17 cellular contexts compared by ENCODE assay signal in genomic region chr11:69773626-69774353, GRCh38. TPM values are rescaled to one million over a fixed set of nuclear protein-coding genes. Genes with fewer than 3 reads are reported as not detected.
DNase-seq lines count a peak whose midpoint lies in the region; ATAC-seq and TF ChIP-seq lines count a peak whose summit lies in the region.
"Had no signal": no experiment of that assay in that cellular context is flagged by ENCODE, and none has a peak within 500 bp of the region (broad histone marks: within the 10 kb centered on the region; RNA-seq: fewer than 3 reads in every experiment).

No MANE protein-coding gene starts in this region.

- H3K4me1 Mint-ChIP-seq in endodermal cell: peaks cover 22% of the 10 kb centered on the region
- no peaks in the 10 kb centered on the region for H3K4me1 Mint-ChIP-seq in activated T-cell treated with anti-CD3 and anti-CD28 coated beads, Interleukin-2, amount 50 U/mL, for 24 hours (ENCODE audit: low read depth)
- H3K4me1 Mint-ChIP-seq in naive thymus-derived CD8-positive, alpha-beta T cell: no peaks in the 10 kb centered on the region

- H3K27me3 ChIP-seq in HUES48 (ENCODE audit: control insufficient read depth, insufficient read depth, low read length) (peaks cover 53% of the 10 kb centered on the region), endodermal cell (ENCODE audit: control insufficient read depth, insufficient read depth, low read length, poor library complexity, severe bottlenecking) (peaks cover 65% of the 10 kb centered on the region)

- H3K9ac ChIP-seq in HUES48 (ENCODE audit: low read depth, low read length) (no peak overlapping the region), endodermal cell (ENCODE audit: extremely low read depth, low read length, poor library complexity, severe bottlenecking) (no peak overlapping the region)

- H3K36me3 ChIP-seq in HUES48 (ENCODE audit: control insufficient read depth, insufficient read depth, low read length) (no peaks in the 10 kb centered on the region), endodermal cell (ENCODE audit: control insufficient read depth, insufficient read depth, low read length) (no peaks in the 10 kb centered on the region)
- H3K36me3 ChIP-seq: BE2C, MG63 had no signal

- DNase-seq in endodermal cell (peak; percentile 68), iPS-NIHi11 (ENCODE audit: low spot score) (peak; percentile 44), Ammon's horn (ENCODE audit: low spot score) (no peak), dedifferentiated amniotic fluid mesenchymal stem cell (ENCODE audit: extremely low spot score) (no peak)
- no peak for DNase-seq in activated T-cell treated with anti-CD3 and anti-CD28 coated beads, Interleukin-2, amount 50 U/mL, for 24 hours
- no peak for DNase-seq in naive thymus-derived CD8-positive, alpha-beta T cell
- DNase-seq: BE2C; CD8-positive, alpha-beta T cell; DMS79 treated with DMSO at 0.1 percent for 48 hours; IMR-90; Karpas-422; MG63; NCI-H1092; NCI-H510A treated with DMSO at 0.1 percent for 48 hours had no signal

- H3K9me3 Mint-ChIP-seq in endodermal cell: peaks cover 3% of the 10 kb centered on the region
- no peaks in the 10 kb centered on the region for H3K9me3 Mint-ChIP-seq in activated T-cell treated with anti-CD3 and anti-CD28 coated beads, Interleukin-2, amount 50 U/mL, for 24 hours
- H3K9me3 Mint-ChIP-seq in naive thymus-derived CD8-positive, alpha-beta T cell: no peaks in the 10 kb centered on the region
- H3K9me3 Mint-ChIP-seq: CD8-positive, alpha-beta T cell had no signal

- 48 to 53% methylated on average over 13 to 30 of the region's 30 CpGs for WGBS in endodermal cell (ENCODE audit: insufficient coverage in 1 of 2, insufficient read length in 1 of 2), 2 experiments

- no peak overlapping the region for H3K27ac Mint-ChIP-seq in endodermal cell
- H3K27ac Mint-ChIP-seq in activated T-cell treated with anti-CD3 and anti-CD28 coated beads, Interleukin-2, amount 50 U/mL, for 24 hours: no peak overlapping the region
- no peak overlapping the region for H3K27ac Mint-ChIP-seq in naive thymus-derived CD8-positive, alpha-beta T cell
- H3K27ac Mint-ChIP-seq: CD8-positive, alpha-beta T cell had no signal

- H3K27ac ChIP-seq in HUES48 (ENCODE audit: low read depth, low read length) (no peak overlapping the region), endodermal cell (ENCODE audit: low read depth, low read length) (no peak overlapping the region)

- no peak for TF ChIP-seq CTCF in endodermal cell (conservative IDR thresholded peaks at IDR 0.05)

- no peaks in the 10 kb centered on the region for H3K9me3 ChIP-seq in HUES48 (ENCODE audit: control insufficient read depth, insufficient read depth, low read length)
- H3K9me3 ChIP-seq in endodermal cell (ENCODE audit: control insufficient read depth, low read length): no peaks in the 10 kb centered on the region
- H3K9me3 ChIP-seq: BE2C, MG63 had no signal

- H3K4me3 Mint-ChIP-seq in endodermal cell: peak overlapping the region; percentile 44
- no peak overlapping the region for H3K4me3 Mint-ChIP-seq in activated T-cell treated with anti-CD3 and anti-CD28 coated beads, Interleukin-2, amount 50 U/mL, for 24 hours
- no peak overlapping the region for H3K4me3 Mint-ChIP-seq in naive thymus-derived CD8-positive, alpha-beta T cell
- H3K4me3 Mint-ChIP-seq: CD8-positive, alpha-beta T cell had no signal

- no peaks in the 10 kb centered on the region for H3K36me3 Mint-ChIP-seq in endodermal cell (ENCODE audit: low read depth)
- no peaks in the 10 kb centered on the region for H3K36me3 Mint-ChIP-seq in activated T-cell treated with anti-CD3 and anti-CD28 coated beads, Interleukin-2, amount 50 U/mL, for 24 hours (ENCODE audit: low read depth)
- no peaks in the 10 kb centered on the region for H3K36me3 Mint-ChIP-seq in naive thymus-derived CD8-positive, alpha-beta T cell
- H3K36me3 Mint-ChIP-seq: CD8-positive, alpha-beta T cell had no signal

- H3K4me1 ChIP-seq in HUES48 (ENCODE audit: control insufficient read depth, insufficient read depth, low read length) (peaks cover 38% of the 10 kb centered on the region), endodermal cell (ENCODE audit: control insufficient read depth, insufficient read depth, low read length) (no peaks in the 10 kb centered on the region)
- H3K4me1 ChIP-seq: BE2C had no signal

- H3K4me3 ChIP-seq in HUES48 (ENCODE audit: low read depth, low read length) (peak overlapping the region; percentile 58; the same call in 1 of the 2 replicates), endodermal cell (ENCODE audit: low read length) (no peak overlapping the region)
- H3K4me3 ChIP-seq: MG63 had no signal

- POLR2A ChIA-PET in naive thymus-derived CD8-positive, alpha-beta T cell (lab: Charles Lee): no interaction called here

- peaks cover 23% of the 10 kb centered on the region for H3K27me3 Mint-ChIP-seq in endodermal cell (ENCODE audit: insufficient read depth)
- H3K27me3 Mint-ChIP-seq in activated T-cell treated with anti-CD3 and anti-CD28 coated beads, Interleukin-2, amount 50 U/mL, for 24 hours: peaks cover 65% of the 10 kb centered on the region
- H3K27me3 Mint-ChIP-seq in naive thymus-derived CD8-positive, alpha-beta T cell: peaks cover 11 to 51% (median 34%) of the 10 kb centered on the region in 5 donors

- no peak for ATAC-seq in naive thymus-derived CD8-positive, alpha-beta T cell
- ATAC-seq: CD8-positive, alpha-beta T cell had no signal

RNA-seq across cellular contexts. Expression of gene FGF4, which starts 1.4 kb away (rescaled TPM):
- total RNA-seq in endodermal cell: 1 to 10 TPM in 1 of 2 donors, under 1 TPM in 1; 0.27 to 3.5 TPM
- 0.46 TPM for polyA plus RNA-seq in endodermal cell (2013, experiment 1 of 2)
- polyA plus RNA-seq in endodermal cell (2013, experiment 2 of 2): 0.08 TPM
- not detected for total RNA-seq in naive thymus-derived CD8-positive, alpha-beta T cell
- not detected for polyA plus RNA-seq in naive thymus-derived CD8-positive, alpha-beta T cell
- total RNA-seq: CD8-positive, alpha-beta T cell; IMR-90; SK-MEL-5 had no signal
- polyA plus RNA-seq: AG04450, IMR-90 had no signal

RNA-seq across cellular contexts. Expression of gene FGF3, which starts 45.4 kb away (rescaled TPM):
- total RNA-seq in endodermal cell: not detected
- polyA plus RNA-seq in endodermal cell (2013, experiment 1 of 2): 0.39 TPM
- 0.41 TPM for polyA plus RNA-seq in endodermal cell (2013, experiment 2 of 2)
- not detected for total RNA-seq in naive thymus-derived CD8-positive, alpha-beta T cell
- not detected for polyA plus RNA-seq in naive thymus-derived CD8-positive, alpha-beta T cell
- total RNA-seq: CD8-positive, alpha-beta T cell; IMR-90; SK-MEL-5 had no signal
- polyA plus RNA-seq: AG04450, IMR-90 had no signal

Comparison
In these comparisons a context has a peak if more than half of its experiments do, and no peak if none do; other contexts are left out.
1. DNase-seq: peak in endodermal cell (single experiment) and iPS-NIHi11 (single experiment); none in Ammon's horn (single experiment), activated T-cell treated with anti-CD3 and anti-CD28 coated beads, Interleukin-2, amount 50 U/mL, for 24 hours (single experiment), dedifferentiated amniotic fluid mesenchymal stem cell (single experiment) and naive thymus-derived CD8-positive, alpha-beta T cell (0 of 10).